ENCODE assay signal across 8 cellular contexts in the genomic region with DNA sequence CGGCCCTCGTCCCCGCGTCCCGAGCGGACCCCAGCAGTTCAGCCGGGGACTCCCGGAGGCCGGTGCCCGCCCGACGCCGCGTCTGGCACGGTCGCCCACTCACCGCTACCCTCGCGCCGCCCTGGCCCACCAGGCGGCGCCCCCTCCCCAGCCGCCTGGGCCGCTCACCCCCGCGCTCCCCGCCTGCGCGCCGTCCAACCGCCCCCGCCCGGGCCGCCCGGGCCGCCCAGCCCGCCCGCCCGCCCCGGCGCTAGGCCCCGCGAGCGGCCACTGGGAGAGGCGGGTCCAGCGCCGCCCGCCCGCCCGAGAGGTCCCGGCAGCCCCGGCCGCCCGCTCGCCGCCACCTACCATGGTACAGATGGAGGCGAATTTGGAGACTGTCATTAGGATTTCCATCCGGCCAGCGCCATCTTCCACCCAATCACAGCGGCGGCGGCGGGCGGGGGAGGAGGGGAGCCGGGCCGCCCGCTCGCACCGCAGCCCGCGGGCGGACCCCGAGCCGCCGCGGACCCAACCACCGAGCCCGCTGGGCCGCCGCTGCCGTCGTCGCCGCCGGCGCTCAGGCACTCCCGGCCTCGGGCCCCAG. TPM values are rescaled to one million over a fixed set of nuclear protein-coding genes. Genes with fewer than 3 reads are reported as not detected.
DNase-seq lines count a peak whose midpoint lies in the region; ATAC-seq and TF ChIP-seq lines count a peak whose summit lies in the region.

USP12 (minus strand) TSS at position 568 of the 586 bp plus-strand sequence; CDS start at position 396, 172 bp downstream.

- H3K79me2 ChIP-seq in osteoblast (ENCODE audit: insufficient read depth, low read length) = peaks cover 45% of the 10 kb centered on the region

- H3K4me2 ChIP-seq in osteoblast (ENCODE audit: insufficient read depth, low read length) = peak within 1 kb of the TSS; percentile 93

- H3K9me3 ChIP-seq in MG63 = no peaks in the 10 kb centered on the region
- H3K9me3 ChIP-seq in osteoblast (ENCODE audit: low read depth, low read length) = no peaks in the 10 kb centered on the region

- peaks cover 38% of the 10 kb centered on the region for H3K4me1 ChIP-seq in osteoblast (ENCODE audit: insufficient read depth, low read length)

- peaks cover 5% of the 10 kb centered on the region; the same call in 1 of the 2 replicates for H3K36me3 ChIP-seq in MG63
- H3K36me3 ChIP-seq in osteoblast (ENCODE audit: insufficient read depth, low read length) = no peaks in the 10 kb centered on the region

- TF ChIP-seq CTCF in GM12865 (IDR thresholded peaks at IDR 0.05; ENCODE audit: insufficient read depth, low read depth, low read length, missing control alignments) (peak; percentile 26), foreskin fibroblast (IDR thresholded peaks at IDR 0.05; ENCODE audit: low read depth, low read length) (no peak), osteoblast (IDR thresholded peaks at IDR 0.05; ENCODE audit: extremely low read depth, low read depth, low read length) (no peak)

- peaks cover 14% of the 10 kb centered on the region for H3K36me3 Mint-ChIP-seq in activated T-cell treated with anti-CD3 and anti-CD28 coated beads, Interleukin-2, amount 50 U/mL, for 24 hours (ENCODE audit: low read depth)

- H4K20me1 ChIP-seq in osteoblast (ENCODE audit: insufficient read depth, low read length) = peaks cover 30% of the 10 kb centered on the region

- no peaks in the 10 kb centered on the region for H3K9me3 Mint-ChIP-seq in activated T-cell treated with anti-CD3 and anti-CD28 coated beads, Interleukin-2, amount 50 U/mL, for 24 hours

- H2AFZ ChIP-seq in osteoblast (ENCODE audit: low read length) = peak within 1 kb of the TSS; percentile 86

- H3K4me3 Mint-ChIP-seq in activated T-cell treated with anti-CD3 and anti-CD28 coated beads, Interleukin-2, amount 50 U/mL, for 24 hours = peak within 1 kb of the TSS; percentile 95

- H3K4me1 Mint-ChIP-seq in activated T-cell treated with anti-CD3 and anti-CD28 coated beads, Interleukin-2, amount 50 U/mL, for 24 hours (ENCODE audit: low read depth) = peaks cover 61% of the 10 kb centered on the region

- H3K27me3 Mint-ChIP-seq in activated T-cell treated with anti-CD3 and anti-CD28 coated beads, Interleukin-2, amount 50 U/mL, for 24 hours = no peaks in the 10 kb centered on the region

- peak within 1 kb of the TSS; percentile 84 for H3K27ac ChIP-seq in osteoblast (ENCODE audit: low read depth, low read length)

- peak within 1 kb of the TSS; percentile 99 for H3K27ac Mint-ChIP-seq in activated T-cell treated with anti-CD3 and anti-CD28 coated beads, Interleukin-2, amount 50 U/mL, for 24 hours

- peak within 1 kb of the TSS; percentile 84 for H3K4me3 ChIP-seq in GM12865 (ENCODE audit: low read depth, low read length)
- H3K4me3 ChIP-seq in MG63 = peak within 1 kb of the TSS; percentile 88
- H3K4me3 ChIP-seq in foreskin fibroblast (ENCODE audit: low read depth in 1 of 2, low read length in 2 of 2) = peak within 1 kb of the TSS; percentile 75 to 93
- H3K4me3 ChIP-seq in osteoblast (ENCODE audit: insufficient read depth, low read length) = peak within 1 kb of the TSS; percentile 87

- H3K27me3 ChIP-seq in MG63 = no peaks in the 10 kb centered on the region
- no peaks in the 10 kb centered on the region for H3K27me3 ChIP-seq in osteoblast (ENCODE audit: insufficient read depth, low read length)

- ATAC-seq in GM21737 (IDR thresholded peaks at IDR 0.05; ENCODE audit: unreplicated experiment) = peak; percentile 20

- peak; percentile 48 for DNase-seq in GM12865 (ENCODE audit: low read depth)
- peak; percentile 41 for DNase-seq in MG63
- no peak for DNase-seq in activated T-cell treated with anti-CD3 and anti-CD28 coated beads, Interleukin-2, amount 50 U/mL, for 24 hours
- peak in 1 of 2 donors; percentile 71 for DNase-seq in foreskin fibroblast
- peak; percentile 91 for DNase-seq in osteoblast (ENCODE audit: insufficient read length, low spot score, missing footprints)
- DNase-seq in GF-D8 (lab: John Stamatoyannopoulos, UW) = no peak
- DNase-seq in SKM-1 (lab: John Stamatoyannopoulos, UW; ENCODE audit: unreplicated experiment) = no peak

RNA-seq across cellular contexts. Expression of gene USP12, which starts in this region (rescaled TPM):
- 15.1 and 23.8 TPM in 2 replicates for total RNA-seq in MG63 (2014; rRNA removed; shearing (Covaris generic); ENCODE audit: low replicate concordance)
- total RNA-seq in osteoblast = 20.9 and 24.6 TPM in 2 replicates

Comparison
In these comparisons a context has a peak if more than half of its experiments do, and no peak if none do; other contexts are left out.
1. DNase-seq: peak in GM12865 (single experiment), MG63 (single experiment) and osteoblast (single experiment); none in activated T-cell treated with anti-CD3 and anti-CD28 coated beads, Interleukin-2, amount 50 U/mL, for 24 hours (single experiment), GF-D8 (single experiment) and SKM-1 (single experiment).
2. Peak in every context shown above with its lines, with median percentiles within 50 percentile points of each other: H3K4me3 ChIP-seq.